ENCODE assay signal across 25 cellular contexts in the genomic region with DNA sequence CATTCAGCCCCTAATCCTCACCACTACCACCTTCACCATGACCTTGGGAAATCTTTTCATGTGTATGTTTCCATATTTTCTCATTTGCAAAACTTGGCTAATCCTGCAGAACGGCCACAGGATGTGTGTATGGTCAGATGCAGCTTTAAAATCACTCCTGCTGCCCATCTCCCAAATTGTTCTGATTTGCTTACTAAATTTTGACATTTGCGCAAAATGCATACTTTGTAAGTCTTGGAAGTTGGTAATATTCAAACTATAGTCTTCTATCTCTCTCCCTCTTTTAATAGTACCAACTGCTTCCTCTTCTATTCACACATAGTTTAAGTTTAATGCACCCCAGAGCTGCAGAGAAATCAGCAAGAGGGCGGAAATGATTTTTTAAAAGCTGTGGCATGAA.
"Had no signal": no experiment of that assay in that cellular context is flagged by ENCODE, and none has a peak within 500 bp of the region (broad histone marks: within the 10 kb centered on the region; RNA-seq: fewer than 3 reads in every experiment).

No MANE protein-coding gene starts in this region.

- H3K27ac ChIP-seq: left lung, lower lobe of right lung, ovary, right atrium auricular region, right lobe of liver, stomach, testis, thyroid gland, transverse colon, upper lobe of left lung, vagina had no signal

- H3K4me3 Mint-ChIP-seq: naive thymus-derived CD8-positive, alpha-beta T cell; stimulated activated memory B cell treated with anti-CD40 and anti-IgM and Interleukin-4, amounts not matched to agents 10 μg/mL and 1 μg/mL and 100 μg/mL, for 72 hours had no signal

- H3K9me3 Mint-ChIP-seq: naive thymus-derived CD8-positive, alpha-beta T cell; stimulated activated memory B cell treated with anti-CD40 and anti-IgM and Interleukin-4, amounts not matched to agents 10 μg/mL and 1 μg/mL and 100 μg/mL, for 72 hours had no signal

- H3K4me3 ChIP-seq: left lung, lower lobe of right lung, ovary, right atrium auricular region, right lobe of liver, smooth muscle cell, stomach, testis, thyroid gland, transverse colon, upper lobe of left lung, vagina had no signal

- H3K36me3 ChIP-seq: left lung, lower lobe of right lung, ovary, right atrium auricular region, right lobe of liver, stomach, thyroid gland, transverse colon, upper lobe of left lung, vagina had no signal

- H3K27me3 ChIP-seq: left lung, ovary, right atrium auricular region, right lobe of liver, stomach, testis, thyroid gland, transverse colon, upper lobe of left lung, vagina had no signal

- DNase-seq: hippocampal formation; kidney; left colon; left lung; lower lobe of right lung; mammary epithelial cell; mesenchymal stem cell; naive thymus-derived CD8-positive, alpha-beta T cell; ovary; right lobe of liver; stimulated activated CD4-positive, alpha-beta T cell treated with anti-CD3 and anti-CD28 coated beads, Interleukin-1b, Interleukin-23, amount 100 ng/mL, for 48 hours; stimulated activated CD4-positive, alpha-beta T cell treated with anti-CD3 and anti-CD28 coated beads, Interleukin-2, amount 100 ng/mL, for 48 hours; stimulated activated CD4-positive, alpha-beta T cell treated with anti-CD3 and anti-CD28 coated beads, Interleukin-4, amount 100 ng/mL, for 4 hours; stimulated activated CD8-positive, alpha-beta memory T cell treated with anti-CD3 and anti-CD28 coated beads, Interleukin-4, amount 100 ng/mL, for 48 hours; stimulated activated naive CD8-positive, alpha-beta T cell treated with anti-CD3 and anti-CD28 coated beads, Interleukin-15, Interleukin-2, amounts not matched to agents 100 U/mL and 50 U/mL, for 24 hours; stomach; testis; thyroid gland; transverse colon; upper lobe of left lung had no signal

- H3K36me3 Mint-ChIP-seq: naive thymus-derived CD8-positive, alpha-beta T cell; stimulated activated memory B cell treated with anti-CD40 and anti-IgM and Interleukin-4, amounts not matched to agents 10 μg/mL and 1 μg/mL and 100 μg/mL, for 72 hours had no signal

- ATAC-seq: left colon; left lung; lower lobe of right lung; naive thymus-derived CD8-positive, alpha-beta T cell; right lobe of liver; stimulated activated memory B cell treated with anti-CD40 and anti-IgM and Interleukin-4, amounts not matched to agents 10 μg/mL and 1 μg/mL and 100 μg/mL, for 72 hours had no signal

- H3K9me3 ChIP-seq: left lung, lower lobe of right lung, ovary, right atrium auricular region, right lobe of liver, stomach, testis, thyroid gland, transverse colon, upper lobe of left lung, vagina had no signal

- H3K27me3 Mint-ChIP-seq: naive thymus-derived CD8-positive, alpha-beta T cell; stimulated activated memory B cell treated with anti-CD40 and anti-IgM and Interleukin-4, amounts not matched to agents 10 μg/mL and 1 μg/mL and 100 μg/mL, for 72 hours had no signal

- H3K4me1 ChIP-seq: stomach, testis had no signal

- H3K27ac Mint-ChIP-seq: progenitor cell of endocrine pancreas; stimulated activated memory B cell treated with anti-CD40 and anti-IgM and Interleukin-4, amounts not matched to agents 10 μg/mL and 1 μg/mL and 100 μg/mL, for 72 hours had no signal
